In genomic region chr17:67466251-67466650, GRCh38 we compare ENCODE assay signal across 23 cellular contexts.
DNase-seq lines count a peak whose midpoint lies in the region; ATAC-seq, FAIRE-seq and TF ChIP-seq lines count a peak whose summit lies in the region.
"Had no signal": no experiment of that assay in that cellular context is flagged by ENCODE, and none has a peak within 500 bp of the region (broad histone marks: within the 10 kb centered on the region; RNA-seq: fewer than 3 reads in every experiment).

No MANE protein-coding gene starts in this region.

- H3K27ac ChIP-seq in GM12878 (ENCODE audit: control insufficient read depth, insufficient read depth), result 0 out of 2 replicates have a peak overlapping the region, but pooled peaks have one; percentile 4
- H3K27ac ChIP-seq in upper lobe of right lung, result no peak overlapping the region
- H3K27ac ChIP-seq in testis, result no peak overlapping the region
- no peak overlapping the region for H3K27ac ChIP-seq in trophoblast cell (ENCODE audit: low read depth, low read length)
- H3K27ac ChIP-seq: heart right ventricle, psoas muscle, skin epidermis, stomach had no signal

- no peak overlapping the region for H4K8ac ChIP-seq in trophoblast cell (ENCODE audit: low read depth, low read length)

- H3K27me3 ChIP-seq in GM12878 (replicated peaks in 1 of 2; ENCODE audit: control insufficient read depth in 2 of 2, insufficient read depth in 2 of 2, low read length in 1 of 2) (no peaks in the 10 kb centered on the region), upper lobe of right lung (no peaks in the 10 kb centered on the region), testis (no peaks in the 10 kb centered on the region), trophoblast cell (ENCODE audit: insufficient read depth, low read length) (no peaks in the 10 kb centered on the region)
- H3K27me3 ChIP-seq: heart right ventricle, stomach had no signal

- no peaks in the 10 kb centered on the region for H4K20me1 ChIP-seq in GM12878 (ENCODE audit: control insufficient read depth, insufficient read depth)

- 35% methylated on average over 3 of the region's 3 CpGs for WGBS in GM12878 (ENCODE audit: insufficient coverage, insufficient replicate concordance, low lambda C conversion rate, missing lambda C conversion rate)
- WGBS in testis, 2 donors, result 83 to 94% methylated on average over 3 of the region's 3 CpGs
- no CpG with 5 or more reads among the region's 3 CpGs for WGBS in trophoblast cell (ENCODE audit: extremely low coverage, insufficient coverage, insufficient read length)

- in situ Hi-C loops in GM12878 (cut with MboI), result loop anchor here (10.0 kb wide), 1 partner anchor 81 kb away; no protein-coding TSS in a partner anchor

- no peak overlapping the region for H3K18ac ChIP-seq in trophoblast cell (ENCODE audit: low read length)

- RAD21 ChIA-PET in GM12878 (lab: Charles Lee; ENCODE audit: unreplicated experiment), result interaction anchor here (0.7 to 0.8 kb wide), 2 partner anchors 9 to 10 kb away, joined by 3 read pairs; no protein-coding TSS in a partner anchor

- H2AK5ac ChIP-seq in trophoblast cell (ENCODE audit: low read length), result no peak overlapping the region

- no peak for TF ChIP-seq RAD21 in GM12878 (IDR thresholded peaks at IDR 0.05; ENCODE audit: insufficient read depth, low read depth, low read length)

- H3K4me3 ChIP-seq in GM12878 (no peak overlapping the region), upper lobe of right lung (no peak overlapping the region), testis (no peak overlapping the region), trophoblast cell (ENCODE audit: low read depth, low read length) (no peak overlapping the region)
- H3K4me3 ChIP-seq: heart right ventricle, psoas muscle, skin epidermis, stomach had no signal

- TF ChIP-seq POLR2A in GM12878 (IDR thresholded peaks at IDR 0.05; ENCODE audit: low read depth, low read length) (no peak), testis (IDR thresholded peaks at IDR 0.05) (no peak)

- no peak overlapping the region for H2BK5ac ChIP-seq in trophoblast cell (ENCODE audit: low read depth, low read length, poor library complexity)

- H4K91ac ChIP-seq in trophoblast cell (ENCODE audit: low read depth, low read length), result no peak overlapping the region

- H2AFZ ChIP-seq in GM12878 (ENCODE audit: control insufficient read depth, low read depth, low read length) (no peak overlapping the region), trophoblast cell (ENCODE audit: insufficient read depth, low read length, poor library complexity) (no peak overlapping the region)

- H2BK12ac ChIP-seq in trophoblast cell (ENCODE audit: low read length), result no peak overlapping the region

- no peak for TF ChIP-seq EP300 in GM12878 (IDR thresholded peaks at IDR 0.05; ENCODE audit: borderline replicate concordance in 1 of 2, control insufficient read depth in 1 of 2, low read depth in 2 of 2, low read length in 2 of 2)

- H3K4me1 Mint-ChIP-seq in stimulated activated naive CD8-positive, alpha-beta T cell treated with anti-CD3 and anti-CD28 coated beads, Interleukin-15, Interleukin-2, amounts not matched to agents 100 ng/mL and 50 ng/mL, for 24 hours (ENCODE audit: low read depth), result peaks cover 83% of the 10 kb centered on the region

- intact Hi-C loops in GM12878 (cut with micrococcal nuclease; ENCODE audit: unreplicated experiment) (no loop called here), upper lobe of right lung (cut with DNase I) (no loop called here), testis (cut with DNase I; ENCODE audit: low total_unique reads) (no loop called here)

- no peak overlapping the region; the same call in 1 of the 2 replicates for H3K4me2 ChIP-seq in GM12878 (ENCODE audit: control insufficient read depth, insufficient read depth)
- H3K4me2 ChIP-seq in trophoblast cell (ENCODE audit: low read length), result no peak overlapping the region

- no peak overlapping the region for H3K4ac ChIP-seq in trophoblast cell (ENCODE audit: low read depth, low read length)

- no peak overlapping the region for H4K12ac ChIP-seq in trophoblast cell (ENCODE audit: low read depth, low read length)

- H3K27me3 Mint-ChIP-seq in stimulated activated naive CD8-positive, alpha-beta T cell treated with anti-CD3 and anti-CD28 coated beads, Interleukin-15, Interleukin-2, amounts not matched to agents 100 ng/mL and 50 ng/mL, for 24 hours, result no peaks in the 10 kb centered on the region

- H3K36me3 ChIP-seq in GM12878 (ENCODE audit: control insufficient read depth in 2 of 2, insufficient read depth in 2 of 2, low read length in 1 of 2) (no peaks in the 10 kb centered on the region), upper lobe of right lung (no peaks in the 10 kb centered on the region), testis (ENCODE audit: low read depth, missing control alignments) (no peaks in the 10 kb centered on the region), trophoblast cell (ENCODE audit: control insufficient read depth in 1 of 2, insufficient read depth in 2 of 2, low read length in 2 of 2) (no peaks in the 10 kb centered on the region)
- H3K36me3 ChIP-seq: heart right ventricle, stomach had no signal

- no peak overlapping the region for H3K4me3 Mint-ChIP-seq in stimulated activated naive CD8-positive, alpha-beta T cell treated with anti-CD3 and anti-CD28 coated beads, Interleukin-15, Interleukin-2, amounts not matched to agents 100 ng/mL and 50 ng/mL, for 24 hours
- H3K4me3 Mint-ChIP-seq: activated T-helper 1 cell treated with anti-CD3 and anti-CD28 coated beads, Interleukin-12 subunit alpha, Interleukin-12 subunit beta, Interleukin-2, Interleukin-4 antibody, amounts not matched to agents 30 ng/mL and 10 ng/mL and 1 ng/mL, durations not matched to agents 14 hours and 24 hours and 36 hours had no signal

- no peak overlapping the region for H3K14ac ChIP-seq in trophoblast cell (ENCODE audit: low read length)

- SMC1A ChIA-PET in GM12878 (lab: Charles Lee; ENCODE audit: uncharacterized antibody, unreplicated experiment), result interaction anchor here (0.8 to 3.2 kb wide), 7 partner anchors 9 to 182 kb away, joined by 3 to 12 read pairs (median 3); no protein-coding TSS in a partner anchor

- CTCF ChIA-PET in GM12878 (lab: Yijun Ruan, JAX), result interaction anchor here (0.6 to 3.5 kb wide), 6 partner anchors 10 to 254 kb away, joined by 3 to 13 read pairs (median 4); no protein-coding TSS in a partner anchor

- POLR2A ChIA-PET in GM12878 (lab: Charles Lee), result interaction anchor here (0.6 to 1.1 kb wide), 3 partner anchors 13 to 474 kb away, joined by 3 to 5 read pairs (median 3); no protein-coding TSS in a partner anchor

- no TSS peak for BruUV-seq in GM12878 (replicated peaks; lab: Mats Ljungman, UMichigan)

- no peak for ATAC-seq in stimulated activated naive CD8-positive, alpha-beta T cell treated with anti-CD3 and anti-CD28 coated beads, Interleukin-15, Interleukin-2, amounts not matched to agents 100 U/mL and 50 U/mL, for 24 hours
- ATAC-seq in GM12878 (peak; percentile 29; the same call in 2 of the 3 replicates), upper lobe of right lung (no peak)
- ATAC-seq: heart right ventricle, left ventricle myocardium superior, psoas muscle, Right ventricle myocardium inferior had no signal

- H3K36me3 Mint-ChIP-seq in stimulated activated naive CD8-positive, alpha-beta T cell treated with anti-CD3 and anti-CD28 coated beads, Interleukin-15, Interleukin-2, amounts not matched to agents 100 ng/mL and 50 ng/mL, for 24 hours (ENCODE audit: low read depth), result peaks cover 9% of the 10 kb centered on the region

- H3K9ac ChIP-seq in GM12878 (ENCODE audit: control insufficient read depth, insufficient read depth, low read length) (no peak overlapping the region), trophoblast cell (ENCODE audit: low read length) (no peak overlapping the region)

- TF ChIP-seq CTCF in GM12878 (IDR thresholded peaks at IDR 0.05 in 2 of 3, conservative IDR thresholded peaks at IDR 0.05 in 1 of 3; ENCODE audit: control insufficient read depth in 2 of 3, extremely low read depth in 1 of 3, insufficient read depth in 1 of 3, low read depth in 3 of 3, low read length in 3 of 3) (no peak), upper lobe of right lung (IDR thresholded peaks at IDR 0.05) (no peak), testis (IDR thresholded peaks at IDR 0.05) (no peak)

- no peaks in the 10 kb centered on the region for H3K9me3 Mint-ChIP-seq in stimulated activated naive CD8-positive, alpha-beta T cell treated with anti-CD3 and anti-CD28 coated beads, Interleukin-15, Interleukin-2, amounts not matched to agents 100 ng/mL and 50 ng/mL, for 24 hours
- H3K9me3 Mint-ChIP-seq: activated T-helper 1 cell treated with anti-CD3 and anti-CD28 coated beads, Interleukin-12 subunit alpha, Interleukin-12 subunit beta, Interleukin-2, Interleukin-4 antibody, amounts not matched to agents 30 ng/mL and 10 ng/mL and 1 ng/mL, durations not matched to agents 14 hours and 24 hours and 36 hours had no signal

- DNase-seq in stimulated activated naive CD8-positive, alpha-beta T cell treated with anti-CD3 and anti-CD28 coated beads, Interleukin-15, Interleukin-2, amounts not matched to agents 100 U/mL and 50 U/mL, for 24 hours, result no peak
- DNase-seq in NCI-H2171 treated with DMSO at 0.1 percent for 48 hours (lab: John Stamatoyannopoulos, UW) (peak; percentile 89), GM12878 (ENCODE audit: low read depth, low spot score) (no peak), upper lobe of right lung (peak; percentile 6), testis (no peak), trophoblast cell (no peak), AG08396 (ENCODE audit: low spot score) (no peak)
- DNase-seq: AML-193, amygdala, heart right ventricle, left ventricle myocardium superior, NCI-H1417, NCI-H2107, NCI-H526 treated with DMSO at 0.1 percent for 48 hours, psoas muscle, stomach, SW 1271 had no signal

- H3K79me2 ChIP-seq in GM12878 (ENCODE audit: control insufficient read depth, insufficient read depth, low read length), result peaks cover 30% of the 10 kb centered on the region
- H3K79me2 ChIP-seq in trophoblast cell (ENCODE audit: control insufficient read depth, insufficient read depth, low read length, poor library complexity), result no peaks in the 10 kb centered on the region

- peak overlapping the region; percentile 58 for H3K27ac Mint-ChIP-seq in stimulated activated naive CD8-positive, alpha-beta T cell treated with anti-CD3 and anti-CD28 coated beads, Interleukin-15, Interleukin-2, amounts not matched to agents 100 ng/mL and 50 ng/mL, for 24 hours
- H3K27ac Mint-ChIP-seq: activated T-helper 1 cell treated with anti-CD3 and anti-CD28 coated beads, Interleukin-12 subunit alpha, Interleukin-12 subunit beta, Interleukin-2, Interleukin-4 antibody, amounts not matched to agents 30 ng/mL and 10 ng/mL and 1 ng/mL, durations not matched to agents 14 hours and 24 hours and 36 hours had no signal

- no peaks in the 10 kb centered on the region; the same call in 2 of the 3 replicates for H3K9me3 ChIP-seq in GM12878 (replicated peaks; ENCODE audit: control insufficient read depth, insufficient read depth, low read length)
- no peaks in the 10 kb centered on the region for H3K9me3 ChIP-seq in upper lobe of right lung
- no peaks in the 10 kb centered on the region for H3K9me3 ChIP-seq in testis
- H3K9me3 ChIP-seq in trophoblast cell (ENCODE audit: insufficient read depth, low read depth, low read length), result no peaks in the 10 kb centered on the region
- H3K9me3 ChIP-seq: psoas muscle, stomach had no signal

- no peak for FAIRE-seq in GM12878 (lab: Jason Lieb, UNC)
- FAIRE-seq: D721Med, endothelial cell of umbilical vein had no signal

- no peaks in the 10 kb centered on the region for H3K79me1 ChIP-seq in trophoblast cell (ENCODE audit: low read length)

- peaks cover 26% of the 10 kb centered on the region for H3K4me1 ChIP-seq in GM12878 (ENCODE audit: control insufficient read depth, insufficient read depth, low read length)
- peaks cover 12% of the 10 kb centered on the region for H3K4me1 ChIP-seq in upper lobe of right lung
- peaks cover 8% of the 10 kb centered on the region for H3K4me1 ChIP-seq in testis
- H3K4me1 ChIP-seq in trophoblast cell (ENCODE audit: control insufficient read depth in 1 of 2, insufficient read depth in 2 of 2, low read length in 2 of 2), result peaks cover 3 to 8% of the 10 kb centered on the region in 2 experiments
- H3K4me1 ChIP-seq: psoas muscle had no signal

- H3K23ac ChIP-seq in trophoblast cell (ENCODE audit: low read length), result no peak overlapping the region

- no peak overlapping the region for H2BK120ac ChIP-seq in trophoblast cell (ENCODE audit: insufficient read depth, low read length, poor library complexity)

Comparison
In these comparisons a context has a peak if more than half of its experiments do, and no peak if none do; other contexts are left out.
1. DNase-seq: peak in NCI-H2171 treated with DMSO at 0.1 percent for 48 hours (single experiment) and upper lobe of right lung (single experiment); none in stimulated activated naive CD8-positive, alpha-beta T cell treated with anti-CD3 and anti-CD28 coated beads, Interleukin-15, Interleukin-2, amounts not matched to agents 100 U/mL and 50 U/mL, for 24 hours (single experiment), GM12878 (single experiment), testis (single experiment), trophoblast cell (0 of 2) and AG08396 (single experiment).